In genomic region chr17:10114931-10115535, GRCh38 we compare ENCODE assay signal across 8 cellular contexts.
DNase-seq lines count a peak whose midpoint lies in the region; FAIRE-seq and TF ChIP-seq lines count a peak whose summit lies in the region.

No MANE protein-coding gene starts in this region.

- peak overlapping the region in 1 of 2 donors; percentile 40 for H3K9ac ChIP-seq in colonic mucosa (ENCODE audit: low read depth in 2 of 2, low read length in 2 of 2)

- H3K27me3 ChIP-seq in colonic mucosa, result no peaks in the 10 kb centered on the region

- TF ChIP-seq CTCF in colonic mucosa (IDR thresholded peaks at IDR 0.05), result no peak

- peak; percentile 52 for DNase-seq in GM18507 (ENCODE audit: extremely low spot score, insufficient read length, low read depth)
- DNase-seq in HS-5 (ENCODE audit: low read depth), result peak; percentile 70
- DNase-seq in activated CD4-positive, alpha-beta T cell treated with anti-CD3 and anti-CD28 coated beads for 48 hours, result peak; percentile 47
- DNase-seq in colonic mucosa, result peak; percentile 77
- DNase-seq in mesenteric fat pad (ENCODE audit: low spot score), result peak; percentile 95
- DNase-seq in stimulated activated CD8-positive, alpha-beta memory T cell treated with anti-CD3 and anti-CD28 coated beads, Interleukin-4, amount 100 ng/mL, for 24 hours (ENCODE audit: low read depth), result peak; percentile 62
- no peak for DNase-seq in NCI-H1092 (lab: John Stamatoyannopoulos, UW)
- DNase-seq in NCI-H2196 treated with DMSO at 0.1 percent for 48 hours (lab: John Stamatoyannopoulos, UW; ENCODE audit: unreplicated experiment), result no peak

- peak; percentile 90 for FAIRE-seq in GM18507 (lab: Jason Lieb, UNC)

- intact Hi-C loops in colonic mucosa (cut with DNase I), result no loop called here

- no peaks in the 10 kb centered on the region for H3K36me3 ChIP-seq in colonic mucosa

- no peak overlapping the region for H3K4me3 ChIP-seq in colonic mucosa

- no peaks in the 10 kb centered on the region for H3K4me1 ChIP-seq in colonic mucosa

- H3K27ac ChIP-seq in colonic mucosa, result peak overlapping the region; percentile 73

- no peaks in the 10 kb centered on the region for H3K9me3 ChIP-seq in colonic mucosa

Comparison
In these comparisons a context has a peak if more than half of its experiments do, and no peak if none do; other contexts are left out.
1. DNase-seq: peak in GM18507 (single experiment), HS-5 (single experiment), activated CD4-positive, alpha-beta T cell treated with anti-CD3 and anti-CD28 coated beads for 48 hours (single experiment), colonic mucosa (single experiment), mesenteric fat pad (single experiment) and stimulated activated CD8-positive, alpha-beta memory T cell treated with anti-CD3 and anti-CD28 coated beads, Interleukin-4, amount 100 ng/mL, for 24 hours (single experiment); none in NCI-H1092 (single experiment) and NCI-H2196 treated with DMSO at 0.1 percent for 48 hours (single experiment).